ENCODE assay signal across 10 cellular contexts in genomic region chr5:71483355-71483754, GRCh38. TPM values are rescaled to one million over a fixed set of nuclear protein-coding genes. Genes with fewer than 3 reads are reported as not detected.
DNase-seq lines count a peak whose midpoint lies in the region; ATAC-seq, FAIRE-seq and TF ChIP-seq lines count a peak whose summit lies in the region.
"Had no signal": no experiment of that assay in that cellular context is flagged by ENCODE, and none has a peak within 500 bp of the region (broad histone marks: within the 10 kb centered on the region; RNA-seq: fewer than 3 reads in every experiment).

No MANE protein-coding gene starts in this region.

- H3K4me3 Mint-ChIP-seq in chondrocyte (ENCODE audit: unreplicated experiment): no peak overlapping the region

- H3K4me2 ChIP-seq in mesenchymal stem cell (ENCODE audit: low read length, poor library complexity, severe bottlenecking): no peak overlapping the region

- peak; percentile 41 for DNase-seq in AG10803 (ENCODE audit: low read depth)
- peak; percentile 37 for DNase-seq in HTR-8/SVneo (ENCODE audit: insufficient read length, low spot score)
- no peak for DNase-seq in chondrocyte (ENCODE audit: low spot score)
- peak; percentile 58 for DNase-seq in mesenchymal stem cell
- DNase-seq in NAMALWA (ENCODE audit: low spot score): no peak
- DNase-seq in tibial nerve (ENCODE audit: low spot score in 2 of 2): no peak
- no peak for DNase-seq in AML-193 (lab: John Stamatoyannopoulos, UW)
- DNase-seq: NCI-H1092, psoas muscle had no signal

- no peak overlapping the region for H2BK12ac ChIP-seq in mesenchymal stem cell (ENCODE audit: low read length in 2 of 2)

- H3K4ac ChIP-seq in mesenchymal stem cell (ENCODE audit: low read depth in 1 of 2, low read length in 2 of 2): no peak overlapping the region

- H3K36me3 ChIP-seq in mesenchymal stem cell (ENCODE audit: control insufficient read depth in 1 of 2, insufficient read depth in 2 of 2, low read depth in 1 of 2, low read length in 2 of 2): peaks cover 19 to 71% of the 10 kb centered on the region in 2 experiments
- peaks cover 0 to 87% (median 0%) of the 10 kb centered on the region in 3 donors for H3K36me3 ChIP-seq in tibial nerve

- no peak overlapping the region for H3K23ac ChIP-seq in mesenchymal stem cell (ENCODE audit: low read length in 2 of 2)

- H3K27ac Mint-ChIP-seq in chondrocyte (ENCODE audit: unreplicated experiment): peak overlapping the region; percentile 70

- no peak for TF ChIP-seq EP300 in tibial nerve (IDR thresholded peaks at IDR 0.05)

- peaks cover 24% of the 10 kb centered on the region for H3K4me1 Mint-ChIP-seq in chondrocyte (ENCODE audit: low read depth)

- no peak overlapping the region for H2AK5ac ChIP-seq in mesenchymal stem cell (ENCODE audit: low read length, severe bottlenecking)

- no peak overlapping the region for H2BK5ac ChIP-seq in mesenchymal stem cell (ENCODE audit: low read depth, low read length, poor library complexity, severe bottlenecking)

- H2AFZ ChIP-seq in mesenchymal stem cell (ENCODE audit: low read depth, low read length): no peak overlapping the region

- H2BK15ac ChIP-seq in mesenchymal stem cell (ENCODE audit: low read depth, poor library complexity, severe bottlenecking): no peak overlapping the region

- WGBS in mesenchymal stem cell: no CpG with 5 or more reads among the region's 2 CpGs
- WGBS in tibial nerve, 2 donors: 94 to 98% methylated on average over 2 of the region's 2 CpGs

- H3K4me1 ChIP-seq in mesenchymal stem cell (ENCODE audit: control insufficient read depth, insufficient read depth, low read depth, low read length) (no peaks in the 10 kb centered on the region), tibial nerve (peaks cover 0 to 11% (median 0%) of the 10 kb centered on the region in 4 donors)
- H3K4me1 ChIP-seq: psoas muscle had no signal

- no peak overlapping the region for H3K14ac ChIP-seq in mesenchymal stem cell (ENCODE audit: low read length in 2 of 2)

- no peak for ATAC-seq in HG02870 (IDR thresholded peaks at IDR 0.05; ENCODE audit: unreplicated experiment)
- ATAC-seq: psoas muscle had no signal

- peaks cover 12% of the 10 kb centered on the region for H3K79me1 ChIP-seq in mesenchymal stem cell (replicated peaks; ENCODE audit: low read length, poor library complexity, severe bottlenecking)

- FAIRE-seq in HTR-8/SVneo (lab: Jason Lieb, UNC): no peak

- no peak overlapping the region for H4K91ac ChIP-seq in mesenchymal stem cell (ENCODE audit: low read length)

- H3K18ac ChIP-seq in mesenchymal stem cell (ENCODE audit: low read depth in 1 of 2, low read length in 2 of 2): no peak overlapping the region

- H3K9me3 ChIP-seq in mesenchymal stem cell (ENCODE audit: control insufficient read depth, low read length) (no peaks in the 10 kb centered on the region), tibial nerve (no peaks in the 10 kb centered on the region)
- H3K9me3 ChIP-seq: psoas muscle had no signal

- no peak overlapping the region for H3K9ac ChIP-seq in mesenchymal stem cell (ENCODE audit: low read length)

- no peak overlapping the region for H4K8ac ChIP-seq in mesenchymal stem cell (ENCODE audit: low read length)

- H3K36me3 Mint-ChIP-seq in chondrocyte (ENCODE audit: low read depth): peaks cover 21% of the 10 kb centered on the region

- H3K27me3 Mint-ChIP-seq in chondrocyte (ENCODE audit: low read depth): no peaks in the 10 kb centered on the region

- H2BK120ac ChIP-seq in mesenchymal stem cell (ENCODE audit: low read depth, low read length): no peak overlapping the region

- no peak for TF ChIP-seq POLR2A in tibial nerve (IDR thresholded peaks at IDR 0.05)

- peak overlapping the region; percentile 67 for H3K27ac ChIP-seq in mesenchymal stem cell (ENCODE audit: low read length, poor library complexity, severe bottlenecking)
- no peak overlapping the region for H3K27ac ChIP-seq in tibial nerve
- H3K27ac ChIP-seq: psoas muscle had no signal

- H3K27me3 ChIP-seq in mesenchymal stem cell (ENCODE audit: control insufficient read depth in 1 of 2, insufficient read depth in 1 of 2, low read length in 2 of 2) (no peaks in the 10 kb centered on the region), tibial nerve (no peaks in the 10 kb centered on the region)

- H3K9me3 Mint-ChIP-seq in chondrocyte (ENCODE audit: low read depth): no peaks in the 10 kb centered on the region

- TF ChIP-seq CTCF in AG10803 (conservative IDR thresholded peaks at IDR 0.05; ENCODE audit: low read length) (no peak), chondrocyte (IDR thresholded peaks at IDR 0.05) (no peak), tibial nerve (IDR thresholded peaks at IDR 0.05) (no peak)

- H3K4me3 ChIP-seq in AG10803 (ENCODE audit: low read length) (no peak overlapping the region), mesenchymal stem cell (ENCODE audit: insufficient read depth in 1 of 2, low read depth in 1 of 2, low read length in 2 of 2) (no peak overlapping the region), tibial nerve (no peak overlapping the region)
- H3K4me3 ChIP-seq: psoas muscle had no signal

RNA-seq across cellular contexts. Expression of gene BDP1, which starts 27.9 kb away (rescaled TPM):
- total RNA-seq in chondrocyte (19.1 to 27.7 TPM (median 19.4 TPM) in 3 replicates), tibial nerve (10 to 100 TPM; 34.9 to 39.3 (median 37.1) TPM)
- polyA plus RNA-seq in mesenchymal stem cell (2013, experiment 1 of 2): 11.0 TPM
- polyA plus RNA-seq in mesenchymal stem cell (2013, experiment 2 of 2): 10.4 TPM

Comparison
In these comparisons a context has a peak if more than half of its experiments do, and no peak if none do; other contexts are left out.
1. DNase-seq: peak in AG10803 (single experiment), HTR-8/SVneo (single experiment) and mesenchymal stem cell (single experiment); none in chondrocyte (single experiment), NAMALWA (single experiment), tibial nerve (0 of 2) and AML-193 (0 of 2).